In genomic region chr11:60758671-60759070, GRCh38 we compare ENCODE assay signal across 7 cellular contexts. TPM values are rescaled to one million over a fixed set of nuclear protein-coding genes. Genes with fewer than 3 reads are reported as not detected.
"Had no signal": no experiment of that assay in that cellular context is flagged by ENCODE, and none has a peak within 500 bp of the region (broad histone marks: within the 10 kb centered on the region; RNA-seq: fewer than 3 reads in every experiment).

No MANE protein-coding gene starts in this region.

RNA-seq across cellular contexts. Expression of gene MS4A15, which starts 2.0 kb away (rescaled TPM):
- total RNA-seq: HT-29, LHCN-M2, MCF 10A, OCI-LY7, PC-3, SK-MEL-5 had no signal
- polyA plus RNA-seq: SK-N-SH had no signal

RNA-seq across cellular contexts. Expression of gene MS4A10, which starts 26.5 kb away (rescaled TPM):
- total RNA-seq: HT-29, LHCN-M2, MCF 10A, OCI-LY7, PC-3, SK-MEL-5 had no signal
- polyA plus RNA-seq: SK-N-SH had no signal

RNA-seq across cellular contexts. Expression of gene MS4A18, which starts 34.2 kb away (rescaled TPM):
- total RNA-seq: HT-29, LHCN-M2, MCF 10A, OCI-LY7, PC-3, SK-MEL-5 had no signal
- polyA plus RNA-seq: SK-N-SH had no signal

RNA-seq across cellular contexts. Expression of gene MS4A8, which starts 59.3 kb away (rescaled TPM):
- total RNA-seq: HT-29, LHCN-M2, MCF 10A, OCI-LY7, PC-3, SK-MEL-5 had no signal
- polyA plus RNA-seq: SK-N-SH had no signal
